In genomic region chr2:196171946-196172345, GRCh38 we compare ENCODE assay signal across 8 cellular contexts. TPM values are rescaled to one million over a fixed set of nuclear protein-coding genes. Genes with fewer than 3 reads are reported as not detected.
DNase-seq lines count a peak whose midpoint lies in the region; ATAC-seq and TF ChIP-seq lines count a peak whose summit lies in the region.

No MANE protein-coding gene starts in this region.

- peak overlapping the region; percentile 95 for H2AFZ ChIP-seq in OCI-LY3 (ENCODE audit: low read depth, low read length)

- TF ChIP-seq CTCF in DOHH2 (IDR thresholded peaks at IDR 0.05; ENCODE audit: low read depth, low read length, poor library complexity, severe bottlenecking) (no peak), OCI-LY3 (IDR thresholded peaks at IDR 0.05; ENCODE audit: low read depth, low read length) (no peak), epithelial cell of esophagus (IDR thresholded peaks at IDR 0.05; ENCODE audit: insufficient read depth, low read depth, low read length, missing control alignments) (no peak), prostate gland (IDR thresholded peaks at IDR 0.05) (no peak)

- H3K36me3 ChIP-seq in DOHH2 (ENCODE audit: control insufficient read depth, low read length), result peaks cover 81% of the 10 kb centered on the region
- H3K36me3 ChIP-seq in OCI-LY3 (replicated peaks; ENCODE audit: low read depth, low read length), result peaks cover 6% of the 10 kb centered on the region
- no peaks in the 10 kb centered on the region for H3K36me3 ChIP-seq in prostate gland

- H3K4me2 ChIP-seq in DOHH2 (ENCODE audit: low read length), result peak overlapping the region; percentile 80
- peak overlapping the region; percentile 100 for H3K4me2 ChIP-seq in OCI-LY3 (ENCODE audit: low read length)

- H3K27me3 ChIP-seq in DOHH2 (ENCODE audit: control insufficient read depth, low read length), result no peaks in the 10 kb centered on the region
- peaks cover 12% of the 10 kb centered on the region for H3K27me3 ChIP-seq in OCI-LY3 (ENCODE audit: low read depth, low read length)
- no peaks in the 10 kb centered on the region for H3K27me3 ChIP-seq in prostate gland (replicated peaks; ENCODE audit: insufficient read depth)

- H3K9me2 ChIP-seq in DOHH2 (replicated peaks; ENCODE audit: control insufficient read depth, low read length), result no peaks in the 10 kb centered on the region

- no peak for ATAC-seq in GM21528 (IDR thresholded peaks at IDR 0.05; ENCODE audit: low FRiP score, unreplicated experiment)
- ATAC-seq in GM18909 (IDR thresholded peaks at IDR 0.05; ENCODE audit: poor library complexity, unreplicated experiment), result no peak
- ATAC-seq in GM18511 (IDR thresholded peaks at IDR 0.05; ENCODE audit: unreplicated experiment), result no peak

- H3K27ac ChIP-seq in DOHH2 (ENCODE audit: low read depth, low read length) (peak overlapping the region; percentile 99), OCI-LY3 (ENCODE audit: low read length) (no peak overlapping the region), prostate gland (peak overlapping the region; percentile 64 to 93)

- peak overlapping the region; percentile 67 for H3K9ac ChIP-seq in OCI-LY3 (ENCODE audit: low read length)

- H3K4me3 ChIP-seq in DOHH2 (ENCODE audit: low read length), result peak overlapping the region; percentile 79
- peak overlapping the region; percentile 90 for H3K4me3 ChIP-seq in OCI-LY3 (ENCODE audit: low read length)
- peak overlapping the region; percentile 60 for H3K4me3 ChIP-seq in epithelial cell of esophagus (ENCODE audit: low read length)
- peak overlapping the region; percentile 95 for H3K4me3 ChIP-seq in prostate gland

- H3K79me2 ChIP-seq in DOHH2 (ENCODE audit: control insufficient read depth, low read length) (peaks cover 83% of the 10 kb centered on the region), OCI-LY3 (ENCODE audit: low read length) (peaks cover 44% of the 10 kb centered on the region)

- 4% methylated on average over 11 of the region's 11 CpGs for WGBS in prostate gland

- DNase-seq in epithelial cell of esophagus (ENCODE audit: low read depth), result no peak
- DNase-seq in prostate gland (ENCODE audit: low spot score), result no peak
- no peak for DNase-seq in UCSD-AML1 (lab: John Stamatoyannopoulos, UW; ENCODE audit: unreplicated experiment)

- H4K20me1 ChIP-seq in DOHH2 (ENCODE audit: control insufficient read depth, insufficient read depth, low read depth, low read length), result peaks cover 13% of the 10 kb centered on the region
- H4K20me1 ChIP-seq in OCI-LY3 (ENCODE audit: insufficient read depth, low read length), result peaks cover 25% of the 10 kb centered on the region

- intact Hi-C loops in prostate gland (cut with DNase I), result loop anchor here (2.0 kb wide), 1 partner anchor 97 kb away; no protein-coding TSS in a partner anchor

- H3K9me3 ChIP-seq in DOHH2 (ENCODE audit: control insufficient read depth, insufficient read depth, low read length), result no peaks in the 10 kb centered on the region
- no peaks in the 10 kb centered on the region for H3K9me3 ChIP-seq in OCI-LY3 (ENCODE audit: insufficient read depth, low read length)
- H3K9me3 ChIP-seq in prostate gland, result no peaks in the 10 kb centered on the region

- H3F3A ChIP-seq in DOHH2 (ENCODE audit: control insufficient read depth, insufficient read depth), result peaks cover 34% of the 10 kb centered on the region

- H3K4me1 ChIP-seq in DOHH2 (ENCODE audit: control insufficient read depth, low read length) (peaks cover 55% of the 10 kb centered on the region), OCI-LY3 (ENCODE audit: low read length) (peaks cover 49% of the 10 kb centered on the region), prostate gland (replicated peaks) (no peaks in the 10 kb centered on the region)

- TF ChIP-seq POLR2A in prostate gland (IDR thresholded peaks at IDR 0.05), result no peak

RNA-seq across cellular contexts. Expression of gene STK17B, which starts 0.6 kb away (rescaled TPM):
- 10 to 100 TPM; 24.6 to 25.0 TPM for total RNA-seq in prostate gland
